ENCODE assay signal across 18 cellular contexts in genomic region chr16:47043200-47043599, GRCh38.
DNase-seq lines count a peak whose midpoint lies in the region; ATAC-seq lines count a peak whose summit lies in the region.
"Had no signal": no experiment of that assay in that cellular context is flagged by ENCODE, and none has a peak within 500 bp of the region (broad histone marks: within the 10 kb centered on the region; RNA-seq: fewer than 3 reads in every experiment).

No MANE protein-coding gene starts in this region.

- DNase-seq in DMS 273 treated with DMSO at 0.1 percent for 48 hours (lab: John Stamatoyannopoulos, UW) (peak; percentile 85), NCI-H1694 treated with DMSO at 0.1 percent for 48 hours (lab: John Stamatoyannopoulos, UW) (peak; percentile 52), globus pallidus (ENCODE audit: low spot score) (peak; percentile 26), pons (ENCODE audit: low spot score) (peak; percentile 8), AG20443 (ENCODE audit: low spot score) (no peak)
- DNase-seq in effector CD8-positive, alpha-beta T cell (lab: John Stamatoyannopoulos, UW): no peak
- DNase-seq: CD4-positive, alpha-beta T cell; COR-L47; DND-41; KG1; NCI-H1105; NCI-H146; NCI-H2081 treated with DMSO at 0.1 percent for 48 hours; NCI-H510A; OCI-M1; T-helper 1 cell had no signal

- ATAC-seq in GM19452 (IDR thresholded peaks at IDR 0.05; ENCODE audit: unreplicated experiment): no peak
- ATAC-seq: GM23338 had no signal

Comparison
In these comparisons a context has a peak if more than half of its experiments do, and no peak if none do; other contexts are left out.
1. DNase-seq: peak in DMS 273 treated with DMSO at 0.1 percent for 48 hours (single experiment), NCI-H1694 treated with DMSO at 0.1 percent for 48 hours (single experiment), globus pallidus (single experiment) and pons (single experiment); none in effector CD8-positive, alpha-beta T cell (single experiment) and AG20443 (single experiment).